ENCODE assay signal across 10 cellular contexts in genomic region chr9:121261107-121261460, GRCh38. TPM values are rescaled to one million over a fixed set of nuclear protein-coding genes. Genes with fewer than 3 reads are reported as not detected.
DNase-seq lines count a peak whose midpoint lies in the region; ATAC-seq and TF ChIP-seq lines count a peak whose summit lies in the region.
"Had no signal": no experiment of that assay in that cellular context is flagged by ENCODE, and none has a peak within 500 bp of the region (broad histone marks: within the 10 kb centered on the region; RNA-seq: fewer than 3 reads in every experiment).

No MANE protein-coding gene starts in this region.

- TF ChIP-seq EP300 in tibial nerve (IDR thresholded peaks at IDR 0.05) = peak in 1 of 2 donors; percentile 56

- H3K36me3 Mint-ChIP-seq in activated CD8-positive, alpha-beta T cell treated with anti-CD3 and anti-CD28 coated beads for 36 hours (ENCODE audit: low read depth) = no peaks in the 10 kb centered on the region

- no peak overlapping the region for H3K4me3 Mint-ChIP-seq in activated CD8-positive, alpha-beta T cell treated with anti-CD3 and anti-CD28 coated beads for 36 hours
- H3K4me3 Mint-ChIP-seq: activated naive CD8-positive, alpha-beta T cell had no signal

- DNase-seq in NCI-H2196 (lab: John Stamatoyannopoulos, UW; ENCODE audit: unreplicated experiment) (peak; percentile 45), NCI-H2196 treated with DMSO at 0.1 percent for 48 hours (lab: John Stamatoyannopoulos, UW; ENCODE audit: unreplicated experiment) (no peak), inferior parietal cortex (ENCODE audit: extremely low spot score) (peak; percentile 80), tibial nerve (ENCODE audit: low spot score in 2 of 2) (no peak), HUDEP-2 (lab: John Stamatoyannopoulos, UW; ENCODE audit: unreplicated experiment in 76 of 76) (no peak)
- DNase-seq in activated CD8-positive, alpha-beta T cell treated with anti-CD3 and anti-CD28 coated beads for 36 hours = no peak
- no peak for DNase-seq in activated naive CD4-positive, alpha-beta T cell (lab: John Stamatoyannopoulos, UW)
- DNase-seq: ACHN had no signal

- H3K4me1 ChIP-seq in tibial nerve = peaks cover 0 to 32% (median 10%) of the 10 kb centered on the region in 4 donors

- no peaks in the 10 kb centered on the region for H3K9me3 Mint-ChIP-seq in activated CD8-positive, alpha-beta T cell treated with anti-CD3 and anti-CD28 coated beads for 36 hours

- POLR2A ChIA-PET in activated CD8-positive, alpha-beta T cell treated with anti-CD3 and anti-CD28 coated beads for 36 hours (lab: Charles Lee) = no interaction called here

- no peak for TF ChIP-seq POLR2A in tibial nerve (IDR thresholded peaks at IDR 0.05)

- 18 to 35% methylated on average over 4 of the region's 4 CpGs for WGBS in tibial nerve, 2 donors

- H3K27ac ChIP-seq in angular gyrus (ENCODE audit: low read depth, low read length) (peak overlapping the region; percentile 84), tibial nerve (peak overlapping the region in 3 of 4 donors; percentile 37 to 83 (median 74))

- CTCF ChIA-PET in activated CD8-positive, alpha-beta T cell treated with anti-CD3 and anti-CD28 coated beads for 36 hours (lab: Charles Lee) = interaction anchor here (0.7 to 2.7 kb wide), 2 partner anchors 17 to 48 kb away, joined by 3 to 11 read pairs; no protein-coding TSS in a partner anchor

- intact Hi-C loops in activated CD8-positive, alpha-beta T cell treated with anti-CD3 and anti-CD28 coated beads for 36 hours (cut with micrococcal nuclease) = no loop called here

- H3K4me1 Mint-ChIP-seq in activated CD8-positive, alpha-beta T cell treated with anti-CD3 and anti-CD28 coated beads for 36 hours (ENCODE audit: low read depth) = no peaks in the 10 kb centered on the region

- peaks cover 2% of the 10 kb centered on the region for H3K27me3 Mint-ChIP-seq in activated CD8-positive, alpha-beta T cell treated with anti-CD3 and anti-CD28 coated beads for 36 hours
- H3K27me3 Mint-ChIP-seq: activated naive CD8-positive, alpha-beta T cell had no signal

- TF ChIP-seq CTCF in tibial nerve (IDR thresholded peaks at IDR 0.05) = no peak
- TF ChIP-seq CTCF in activated CD8-positive, alpha-beta T cell treated with anti-CD3 and anti-CD28 coated beads for 36 hours (IDR thresholded peaks at IDR 0.05) = no peak

- H3K36me3 ChIP-seq in tibial nerve = no peaks in the 10 kb centered on the region

- no peaks in the 10 kb centered on the region for H3K9me3 ChIP-seq in tibial nerve

- no peaks in the 10 kb centered on the region for H3K27me3 ChIP-seq in tibial nerve

- no peak overlapping the region for H3K4me3 ChIP-seq in tibial nerve

- ATAC-seq in activated CD8-positive, alpha-beta T cell treated with anti-CD3 and anti-CD28 coated beads for 36 hours = no peak

- no peak overlapping the region for H3K27ac Mint-ChIP-seq in activated CD8-positive, alpha-beta T cell treated with anti-CD3 and anti-CD28 coated beads for 36 hours
- H3K27ac Mint-ChIP-seq: activated naive CD8-positive, alpha-beta T cell had no signal

RNA-seq across cellular contexts. Expression of gene GSN, which starts 6.9 kb away (rescaled TPM):
- total RNA-seq in tibial nerve = 1,000 to 10,000 TPM; 1,899 to 6,678 (median 4,539) TPM
- 1 to 10 TPM; 1.9 to 2.2 TPM for total RNA-seq in activated CD8-positive, alpha-beta T cell treated with anti-CD3 and anti-CD28 coated beads for 36 hours

RNA-seq across cellular contexts. Expression of gene RAB14, which starts 59.4 kb away (rescaled TPM):
- total RNA-seq in tibial nerve = 10 to 100 TPM; 36.3 to 45.4 (median 40.6) TPM
- total RNA-seq in activated CD8-positive, alpha-beta T cell treated with anti-CD3 and anti-CD28 coated beads for 36 hours = 10 to 100 TPM; 54.3 to 55.5 TPM

Comparison
In these comparisons a context has a peak if more than half of its experiments do, and no peak if none do; other contexts are left out.
1. DNase-seq: peak in NCI-H2196 (single experiment) and inferior parietal cortex (single experiment); none in NCI-H2196 treated with DMSO at 0.1 percent for 48 hours (single experiment), tibial nerve (0 of 2), activated CD8-positive, alpha-beta T cell treated with anti-CD3 and anti-CD28 coated beads for 36 hours (single experiment), activated naive CD4-positive, alpha-beta T cell (0 of 4) and HUDEP-2 (0 of 76).
2. RNA of gene GSN, which starts 6.9 kb away (total RNA-seq): 1,899 to 6,678 TPM in tibial nerve; 1.9 to 2.2 TPM in activated CD8-positive, alpha-beta T cell treated with anti-CD3 and anti-CD28 coated beads for 36 hours; every median in the first group is over 100 times any median in the second.